Comparison of ENCODE assay signal across 2 cellular contexts in genomic region chr10:97843972-97844371, GRCh38. TPM values are rescaled to one million over a fixed set of nuclear protein-coding genes. Genes with fewer than 3 reads are reported as not detected.
"Had no signal": no experiment of that assay in that cellular context is flagged by ENCODE, and none has a peak within 500 bp of the region (broad histone marks: within the 10 kb centered on the region; RNA-seq: fewer than 3 reads in every experiment).

No MANE protein-coding gene starts in this region.

RNA-seq across cellular contexts. Expression of gene GOLGA7B, which starts 5.7 kb away (rescaled TPM):
- total RNA-seq: M059J, MCF 10A had no signal
